Comparison of ENCODE assay signal across 17 cellular contexts in the genomic region with DNA sequence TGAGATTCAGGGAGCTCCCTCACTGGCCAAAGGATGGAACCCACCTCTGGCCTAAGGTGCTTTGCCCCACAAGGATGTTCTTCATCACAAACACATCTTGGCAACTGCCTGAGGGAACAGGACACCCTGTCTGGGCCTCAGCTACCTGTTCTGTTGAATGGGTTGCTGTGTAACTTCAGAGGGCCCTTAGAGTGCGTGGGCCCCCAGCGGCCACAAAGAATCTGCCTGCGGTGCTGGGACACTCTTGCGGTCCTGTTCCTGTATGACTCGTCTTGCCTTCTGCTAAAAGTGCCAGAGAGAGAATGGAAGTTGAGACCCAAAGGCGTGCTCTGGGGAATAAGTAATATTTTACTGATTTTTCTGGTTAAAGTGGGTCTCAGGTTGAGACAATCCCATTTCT.
"Had no signal": no experiment of that assay in that cellular context is flagged by ENCODE, and none has a peak within 500 bp of the region (broad histone marks: within the 10 kb centered on the region; RNA-seq: fewer than 3 reads in every experiment).

No MANE protein-coding gene starts in this region.

- H3K4me3 ChIP-seq: body of pancreas, mucosa of descending colon, stomach had no signal

- H3K9me3 Mint-ChIP-seq: activated CD4-positive, alpha-beta memory T cell treated with anti-CD3 and anti-CD28 coated beads for 36 hours; activated T-cell treated with anti-CD3 and anti-CD28 coated beads, Interleukin-2, amount 50 U/mL, for 4 hours; immature natural killer cell; naive thymus-derived CD8-positive, alpha-beta T cell had no signal

- ATAC-seq: activated T-cell treated with anti-CD3 and anti-CD28 coated beads, Interleukin-2, amount 50 U/mL, for 4 hours; body of pancreas; left colon; mucosa of descending colon; naive thymus-derived CD8-positive, alpha-beta T cell; right cardiac atrium had no signal

- FAIRE-seq: urothelium cell line had no signal

- H3K4me1 Mint-ChIP-seq: immature natural killer cell had no signal

- H3K27ac Mint-ChIP-seq: activated CD4-positive, alpha-beta memory T cell treated with anti-CD3 and anti-CD28 coated beads for 36 hours; immature natural killer cell; progenitor cell of endocrine pancreas had no signal

- H3K4me1 ChIP-seq: body of pancreas, stomach had no signal

- H3K27ac ChIP-seq: body of pancreas had no signal

- H3K27me3 Mint-ChIP-seq: activated CD4-positive, alpha-beta memory T cell treated with anti-CD3 and anti-CD28 coated beads for 36 hours; naive thymus-derived CD8-positive, alpha-beta T cell; progenitor cell of endocrine pancreas had no signal

- DNase-seq: activated CD4-positive, alpha-beta memory T cell treated with anti-CD3 and anti-CD28 coated beads for 36 hours; activated CD4-positive, alpha-beta T cell treated with anti-CD3 and anti-CD28 coated beads for 1 hour; activated gamma-delta T cell; activated T-cell treated with anti-CD3 and anti-CD28 coated beads, Interleukin-2, amount 50 U/mL, for 4 hours; body of pancreas; dermis blood vessel endothelial cell; erythroblast; immature natural killer cell; left colon; naive thymus-derived CD8-positive, alpha-beta T cell; stimulated activated CD4-positive, alpha-beta T cell treated with anti-CD3 and anti-CD28 coated beads, Interleukin-2, amount 100 ng/mL, for 48 hours; stomach; SW 1271 had no signal

- H3K4me3 Mint-ChIP-seq: activated CD4-positive, alpha-beta memory T cell treated with anti-CD3 and anti-CD28 coated beads for 36 hours; activated T-cell treated with anti-CD3 and anti-CD28 coated beads, Interleukin-2, amount 50 U/mL, for 4 hours; immature natural killer cell; naive thymus-derived CD8-positive, alpha-beta T cell had no signal

- H3K27me3 ChIP-seq: body of pancreas, stomach had no signal
